8 cellular contexts compared by ENCODE assay signal in the genomic region with DNA sequence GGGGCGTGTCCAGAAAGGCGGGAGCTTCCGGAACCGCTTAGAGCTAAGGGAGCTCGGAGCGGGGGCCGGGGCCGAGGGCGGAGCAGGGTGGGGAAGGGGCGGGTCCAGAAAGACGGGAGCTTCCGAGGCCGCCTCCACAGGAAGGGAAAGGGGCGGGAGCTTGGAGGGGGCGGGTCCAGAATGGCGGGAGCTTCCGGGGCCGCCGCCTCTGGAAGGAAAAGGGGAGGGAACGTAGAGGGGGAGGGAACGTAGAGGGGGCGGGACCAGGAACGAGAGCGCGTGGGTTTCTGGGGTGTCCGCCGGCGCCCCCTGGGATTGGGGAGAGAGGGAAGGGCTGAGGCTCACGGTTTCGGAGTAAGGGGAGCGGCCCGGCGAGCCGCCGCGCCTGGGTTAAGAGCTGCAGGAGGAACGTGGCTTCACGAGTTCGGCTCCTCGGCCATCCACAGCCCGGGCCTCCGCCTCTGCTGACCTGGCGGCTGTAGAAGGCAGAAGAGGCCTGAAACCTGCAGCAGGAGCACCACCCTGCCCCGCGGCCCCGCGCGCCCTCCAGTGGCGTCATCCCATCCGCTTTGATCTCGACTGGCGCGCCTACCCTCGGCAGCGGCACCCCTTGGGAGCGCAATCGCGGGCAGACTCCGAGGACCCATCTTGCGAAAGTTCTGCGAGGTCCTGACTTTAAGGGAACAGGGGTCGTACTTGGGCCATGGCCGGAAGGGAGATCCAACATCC. TPM values are rescaled to one million over a fixed set of nuclear protein-coding genes. Genes with fewer than 3 reads are reported as not detected.
DNase-seq lines count a peak whose midpoint lies in the region; ATAC-seq and TF ChIP-seq lines count a peak whose summit lies in the region.

No MANE protein-coding gene starts in this region.

- H3K56ac ChIP-seq in H9 (ENCODE audit: insufficient read length, low read depth, low read length), result no peak overlapping the region

- no CpG with 5 or more reads among the region's 63 CpGs for WGBS in H9 (ENCODE audit: extremely low coverage, insufficient read length, low lambda C conversion rate)

- no peaks in the 10 kb centered on the region for H3K27me3 Mint-ChIP-seq in H9 (ENCODE audit: low read depth)
- H3K27me3 Mint-ChIP-seq in neural progenitor cell (ENCODE audit: insufficient read depth, low read depth), result peaks cover 4% of the 10 kb centered on the region

- H2BK120ac ChIP-seq in H9 (ENCODE audit: low read depth, low read length, poor library complexity, severe bottlenecking), result no peak overlapping the region

- no peaks in the 10 kb centered on the region for H3K36me3 ChIP-seq in MG63
- H3K36me3 ChIP-seq in neural progenitor cell, result no peaks in the 10 kb centered on the region
- H3K36me3 ChIP-seq in stomach smooth muscle (ENCODE audit: control insufficient read depth in 2 of 2, insufficient read depth in 2 of 2, low read length in 2 of 2), result no peaks in the 10 kb centered on the region

- no peak overlapping the region for H3T11ph ChIP-seq in H9 (ENCODE audit: low read length)

- H3K9me3 ChIP-seq in H9 (ENCODE audit: control insufficient read depth, low read depth, low read length) (no peaks in the 10 kb centered on the region), MG63 (no peaks in the 10 kb centered on the region), neural progenitor cell (ENCODE audit: low read depth) (no peaks in the 10 kb centered on the region), stomach smooth muscle (ENCODE audit: control insufficient read depth in 2 of 2, low read length in 2 of 2) (no peaks in the 10 kb centered on the region)

- peaks cover 47% of the 10 kb centered on the region for H3F3A ChIP-seq in neural progenitor cell (ENCODE audit: low read depth)

- H3K79me2 ChIP-seq in H9 (ENCODE audit: insufficient read depth, low read length) (no peaks in the 10 kb centered on the region), neural progenitor cell (ENCODE audit: low read depth) (no peaks in the 10 kb centered on the region)

- H3K4me1 ChIP-seq in H9 (ENCODE audit: insufficient read depth, low read length) (peaks cover 12% of the 10 kb centered on the region), foreskin keratinocyte (no peaks in the 10 kb centered on the region), neural progenitor cell (peaks cover 36% of the 10 kb centered on the region), stomach smooth muscle (ENCODE audit: control insufficient read depth, insufficient read depth, low read length) (peaks cover 20% of the 10 kb centered on the region)

- H3K27ac Mint-ChIP-seq in H9, result peak overlapping the region; percentile 90 to 98 (median 97)
- H3K27ac Mint-ChIP-seq in neural progenitor cell, result peak overlapping the region; percentile 95

- H2BK5ac ChIP-seq in H9 (ENCODE audit: insufficient read length, low read length), result no peak overlapping the region

- no peaks in the 10 kb centered on the region; a peak in 1 of 5 replicates for H3K9me3 Mint-ChIP-seq in H9
- no peaks in the 10 kb centered on the region for H3K9me3 Mint-ChIP-seq in neural progenitor cell

- peak overlapping the region; percentile 85 to 88 for H3K4me3 Mint-ChIP-seq in H9
- peak overlapping the region; percentile 90 for H3K4me3 Mint-ChIP-seq in neural progenitor cell

- DNase-seq in GDM1 (lab: John Stamatoyannopoulos, UW), result peak; percentile 96
- peak; percentile 99 for DNase-seq in H9
- DNase-seq in MG63, result peak; percentile 98
- DNase-seq in SHP77 (lab: John Stamatoyannopoulos, UW), result peak; percentile 93 to 94
- peak; percentile 98 for DNase-seq in activated gamma-delta T cell treated with Interleukin-2 at 50 U/mL for 16 hours
- DNase-seq in foreskin keratinocyte, result peak; percentile 93 to 94
- peak; percentile 98 for DNase-seq in neural progenitor cell (ENCODE audit: low spot score)

- H4K20me1 ChIP-seq in H9 (ENCODE audit: control insufficient read depth, insufficient read depth, insufficient read length) (no peaks in the 10 kb centered on the region), neural progenitor cell (ENCODE audit: low read depth) (no peaks in the 10 kb centered on the region)

- H3K4me3 ChIP-seq in MG63, result peak overlapping the region; percentile 86
- H3K4me3 ChIP-seq in neural progenitor cell, result peak overlapping the region; percentile 66
- H3K4me3 ChIP-seq in stomach smooth muscle (ENCODE audit: low read length in 2 of 2), result peak overlapping the region; percentile 87 to 91

- no peak overlapping the region for H3K23ac ChIP-seq in H9 (ENCODE audit: insufficient read length, low read depth, low read length)

- H3K18ac ChIP-seq in H9 (ENCODE audit: insufficient read length, low read depth, low read length), result peak overlapping the region; percentile 95

- peak overlapping the region; percentile 99 for H3K14ac ChIP-seq in H9 (ENCODE audit: insufficient read depth, low read length)

- H3K4me2 ChIP-seq in H9 (ENCODE audit: insufficient read depth, insufficient read length, low read length) (peak overlapping the region; percentile 72), neural progenitor cell (peak overlapping the region; percentile 81)

- no peak overlapping the region for H4K91ac ChIP-seq in H9 (ENCODE audit: insufficient read length, low read depth, low read length)

- peak; percentile 73 for TF ChIP-seq CTCF in H9 (conservative IDR thresholded peaks at IDR 0.05)
- peak; percentile 78 for TF ChIP-seq CTCF in foreskin keratinocyte (conservative IDR thresholded peaks at IDR 0.05)
- peak; percentile 67 for TF ChIP-seq CTCF in neural progenitor cell (IDR thresholded peaks at IDR 0.05)

- H2AK5ac ChIP-seq in H9 (ENCODE audit: insufficient read length, low read length), result no peak overlapping the region

- H3K27me3 ChIP-seq in H9 (ENCODE audit: insufficient read depth, low read length) (no peaks in the 10 kb centered on the region), MG63 (no peaks in the 10 kb centered on the region), foreskin keratinocyte (no peaks in the 10 kb centered on the region), neural progenitor cell (no peaks in the 10 kb centered on the region), stomach smooth muscle (ENCODE audit: control insufficient read depth in 1 of 2, insufficient read depth in 2 of 2, low read length in 2 of 2) (no peaks in the 10 kb centered on the region)

- no peak overlapping the region for H2BK20ac ChIP-seq in H9 (ENCODE audit: low read depth, low read length, poor library complexity, severe bottlenecking)

- H3K79me1 ChIP-seq in H9 (ENCODE audit: insufficient read depth, low read depth, low read length, poor library complexity, severe bottlenecking), result no peaks in the 10 kb centered on the region

- no peak overlapping the region for H4K8ac ChIP-seq in H9 (replicated peaks; ENCODE audit: insufficient read length, low read depth, low read length)

- H3K9ac ChIP-seq in H9 (ENCODE audit: extremely low read depth, insufficient read length, low read length) (peak overlapping the region; percentile 81), neural progenitor cell (no peak overlapping the region), stomach smooth muscle (ENCODE audit: low read length in 2 of 2) (peak overlapping the region; percentile 91 to 92)

- no peaks in the 10 kb centered on the region for H3K36me3 Mint-ChIP-seq in H9 (ENCODE audit: insufficient read depth in 1 of 3, low read depth in 3 of 3)
- no peaks in the 10 kb centered on the region for H3K36me3 Mint-ChIP-seq in neural progenitor cell

- H2AFZ ChIP-seq in H9 (ENCODE audit: low read length) (no peak overlapping the region), neural progenitor cell (replicated peaks) (peak overlapping the region; percentile 45)

- no peak overlapping the region for H2BK12ac ChIP-seq in H9 (ENCODE audit: insufficient read length, low read depth, low read length)

- no peak overlapping the region for H4K5ac ChIP-seq in H9 (ENCODE audit: insufficient read length, low read depth, low read length)

- peak; percentile 93 for ATAC-seq in foreskin keratinocyte

- peaks cover 9% of the 10 kb centered on the region for H3K23me2 ChIP-seq in H9 (ENCODE audit: insufficient read length, low read depth, low read length, poor library complexity, severe bottlenecking)

- peaks cover 45 to 47% of the 10 kb centered on the region in 2 experiments for H3K4me1 Mint-ChIP-seq in H9
- H3K4me1 Mint-ChIP-seq in neural progenitor cell, result peaks cover 23% of the 10 kb centered on the region

- H3K4ac ChIP-seq in H9 (ENCODE audit: low read depth, low read length), result no peak overlapping the region

- no peak overlapping the region for H2BK15ac ChIP-seq in H9 (ENCODE audit: low read depth, low read length)

- H3K27ac ChIP-seq in H9 (ENCODE audit: insufficient read length, low read depth, low read length) (no peak overlapping the region), foreskin keratinocyte (peak overlapping the region; percentile 88), neural progenitor cell (no peak overlapping the region), stomach smooth muscle (ENCODE audit: low read length) (peak overlapping the region; percentile 88)

RNA-seq across cellular contexts. Expression of a gene that starts 22.9 kb away (rescaled TPM):
- total RNA-seq in H9 (2021) (10.1 and 10.6 TPM in 2 replicates), foreskin keratinocyte (2.0 and 2.2 TPM in 2 replicates), neural progenitor cell (ENCODE audit: low replicate concordance) (0.64 and 2.4 TPM in 2 replicates)
- 3.2 and 7.1 TPM in 2 replicates for total RNA-seq in MG63 (2014; rRNA removed; shearing (Covaris generic); ENCODE audit: low replicate concordance)
- polyA plus RNA-seq in foreskin keratinocyte, result 2.0 TPM in 2 replicates

RNA-seq across cellular contexts. Expression of a gene that starts 36.2 kb away (rescaled TPM):
- total RNA-seq in H9 (2021) (31.2 and 33.5 TPM in 2 replicates), foreskin keratinocyte (13.3 and 14.4 TPM in 2 replicates), neural progenitor cell (ENCODE audit: low replicate concordance) (6.1 and 10.7 TPM in 2 replicates)
- 6.6 and 21.9 TPM in 2 replicates for total RNA-seq in MG63 (2014; rRNA removed; shearing (Covaris generic); ENCODE audit: low replicate concordance)
- polyA plus RNA-seq in foreskin keratinocyte, result 12.3 and 13.3 TPM in 2 replicates

RNA-seq across cellular contexts. Expression of a gene that starts 36.5 kb away (rescaled TPM):
- 52.6 and 61.1 TPM in 2 replicates for total RNA-seq in H9 (2021)
- 8.1 and 11.6 TPM in 2 replicates for total RNA-seq in MG63 (2014; rRNA removed; shearing (Covaris generic); ENCODE audit: low replicate concordance)
- 18.3 and 22.0 TPM in 2 replicates for total RNA-seq in foreskin keratinocyte
- polyA plus RNA-seq in foreskin keratinocyte, result 19.7 and 21.4 TPM in 2 replicates
- 48.2 and 89.7 TPM in 2 replicates for total RNA-seq in neural progenitor cell (ENCODE audit: low replicate concordance)

Comparison
In these comparisons a context has a peak if more than half of its experiments do, and no peak if none do; other contexts are left out.
1. H3K27ac ChIP-seq: peak in foreskin keratinocyte (single experiment) and stomach smooth muscle (single experiment); none in H9 (single experiment) and neural progenitor cell (single experiment).
2. Peak in every context shown above with its lines, with median percentiles within 50 percentile points of each other: DNase-seq, CTCF ChIP-seq and H3K4me3 ChIP-seq.